30 cellular contexts compared by ENCODE assay signal in genomic region chr11:100008440-100008839, GRCh38.
"Had no signal": no experiment of that assay in that cellular context is flagged by ENCODE, and none has a peak within 500 bp of the region (broad histone marks: within the 10 kb centered on the region; RNA-seq: fewer than 3 reads in every experiment).

No MANE protein-coding gene starts in this region.

- DNase-seq: hypothalamus; immature natural killer cell; kidney; left colon; left lung; lower lobe of right lung; mammary epithelial cell; mesenchymal stem cell; naive B cell; natural killer cell; nephron progenitor cell; occipital lobe; retina; right cardiac atrium; sigmoid colon; stimulated activated CD4-positive, alpha-beta T cell treated with anti-CD3 and anti-CD28 coated beads, Interleukin-1b, Interleukin-23, amount 100 ng/mL, for 48 hours; stimulated activated CD4-positive, alpha-beta T cell treated with anti-CD3 and anti-CD28 coated beads, Interleukin-2, amount 100 ng/mL, for 48 hours; stimulated activated CD4-positive, alpha-beta T cell treated with anti-CD3 and anti-CD28 coated beads, Interleukin-4, amount 100 ng/mL, for 4 hours; stimulated activated CD8-positive, alpha-beta memory T cell treated with anti-CD3 and anti-CD28 coated beads, Interleukin-4, amount 100 ng/mL, for 48 hours; stimulated activated naive CD4-positive, alpha-beta T cell treated with Interleukin-2 at 50 U/mL for 16 hours; stimulated activated naive CD8-positive, alpha-beta T cell treated with anti-CD3 and anti-CD28 coated beads, Interleukin-15, amount 100 ng/mL, for 72 hours; substantia nigra; uterus had no signal

- H2AFZ ChIP-seq: neural progenitor cell had no signal

- ATAC-seq: left colon; left lung; lower lobe of right lung; natural killer cell; right cardiac atrium; stimulated activated memory B cell treated with anti-CD40 and anti-IgM and Interleukin-4, amounts not matched to agents 10 μg/mL and 1 μg/mL and 100 μg/mL, for 72 hours; stimulated activated naive CD8-positive, alpha-beta T cell treated with anti-CD3 and anti-CD28 coated beads, Interleukin-15, amount 100 ng/mL, for 72 hours had no signal

- H3K27ac ChIP-seq: left lung, lower lobe of right lung, neural progenitor cell, neutrophil, prostate gland, sigmoid colon, tibial nerve, uterus had no signal

- H3K9ac ChIP-seq: neural progenitor cell had no signal

- H3K36me3 ChIP-seq: left lung, lower lobe of right lung, neural progenitor cell, neutrophil, prostate gland, sigmoid colon, tibial nerve, uterus had no signal

- H3K4me3 ChIP-seq: left lung, lower lobe of right lung, neural progenitor cell, prostate gland, sigmoid colon, smooth muscle cell, tibial nerve, uterus had no signal

- H3K4me1 ChIP-seq: left lung, lower lobe of right lung, neural progenitor cell, prostate gland, tibial nerve, uterus had no signal

- H3K27me3 ChIP-seq: left lung, neural progenitor cell, neutrophil, sigmoid colon, tibial nerve, uterus had no signal

- H3K4me2 ChIP-seq: neural progenitor cell, smooth muscle cell had no signal

- H3K9me3 ChIP-seq: lower lobe of right lung, neutrophil, prostate gland, sigmoid colon, tibial nerve, uterus had no signal

- FAIRE-seq: islet of Langerhans, kidney had no signal
